Comparison of ENCODE assay signal across 19 cellular contexts in genomic region chr1:64518692-64519481, GRCh38. TPM values are rescaled to one million over a fixed set of nuclear protein-coding genes. Genes with fewer than 3 reads are reported as not detected.
A peak's percentile ranks its signal among the peaks of the same experiment; 100 is the strongest.
DNase-seq lines count a peak whose midpoint lies in the region; ATAC-seq, FAIRE-seq and TF ChIP-seq lines count a peak whose summit lies in the region.
"Had no signal": no experiment of that assay in that cellular context is flagged by ENCODE, and none has a peak within 500 bp of the region (broad histone marks: within the 10 kb centered on the region; RNA-seq: fewer than 3 reads in every experiment).

No MANE protein-coding gene starts in this region.

- H3K4ac ChIP-seq in H9 (ENCODE audit: low read depth, low read length) (no peak overlapping the region), H1 (replicated peaks; ENCODE audit: insufficient read length, low read depth, low read length) (no peak overlapping the region)

- H3K9me3 Mint-ChIP-seq in H9 (no peaks in the 10 kb centered on the region; a peak in 1 of 5 replicates), neural progenitor cell (no peaks in the 10 kb centered on the region)

- no peak for TF ChIP-seq CTCF in H9 (conservative IDR thresholded peaks at IDR 0.05)
- TF ChIP-seq CTCF in H1 (IDR thresholded peaks at IDR 0.05; ENCODE audit: control extremely low read depth in 1 of 3, insufficient read depth in 1 of 3, low read depth in 1 of 3, low read length in 3 of 3): no peak
- no peak for TF ChIP-seq CTCF in neural progenitor cell (IDR thresholded peaks at IDR 0.05)

- H3K23me2 ChIP-seq in H9 (ENCODE audit: insufficient read length, low read depth, low read length, poor library complexity, severe bottlenecking) (no peaks in the 10 kb centered on the region), H1 (ENCODE audit: low read depth, low read length) (no peaks in the 10 kb centered on the region)

- H2BK20ac ChIP-seq in H9 (ENCODE audit: low read depth, low read length, poor library complexity, severe bottlenecking): no peak overlapping the region
- no peak overlapping the region for H2BK20ac ChIP-seq in H1 (ENCODE audit: low read length)

- DNase-seq in H9: no peak
- peak; percentile 81 for DNase-seq in NT2/D1 (ENCODE audit: low read depth, low spot score)
- DNase-seq in H1 (ENCODE audit: low read depth in 1 of 2, low spot score in 2 of 2): no peak
- DNase-seq in neural progenitor cell (ENCODE audit: low spot score): peak; percentile 63
- no peak for DNase-seq in RCC 7860 (ENCODE audit: low spot score)
- DNase-seq in T-helper 1 cell: no peak
- no peak for DNase-seq in AG20443 (ENCODE audit: low spot score)
- DNase-seq: CD4-positive, CD25-positive, alpha-beta regulatory T cell; DMS79; MV-4-11; NCI-H1105 treated with DMSO at 0.1 percent for 48 hours; NCI-H2029 treated with DMSO at 0.1 percent for 48 hours; NCI-H345; NCI-H524; NCI-H774; NK-92 treated with Interleukin-12 subunit alpha and Interleukin-12 subunit beta, amount 100 ng/mL, for 24 hours had no signal

- H4K20me1 ChIP-seq in H9 (ENCODE audit: control insufficient read depth, insufficient read depth, insufficient read length) (no peaks in the 10 kb centered on the region), H1 (replicated peaks in 1 of 2; ENCODE audit: control insufficient read depth in 1 of 2, insufficient read depth in 2 of 2, low read length in 2 of 2) (peaks cover 9 to 18% of the 10 kb centered on the region in 2 experiments), neural progenitor cell (ENCODE audit: low read depth) (peaks cover 64% of the 10 kb centered on the region)

- no peak for ATAC-seq in GM21423 (IDR thresholded peaks at IDR 0.05; ENCODE audit: unreplicated experiment)

- H2BK12ac ChIP-seq in H9 (ENCODE audit: insufficient read length, low read depth, low read length) (no peak overlapping the region), H1 (ENCODE audit: low read depth, low read length) (no peak overlapping the region)

- no peaks in the 10 kb centered on the region for H3K27me3 Mint-ChIP-seq in H9 (ENCODE audit: low read depth)
- no peaks in the 10 kb centered on the region for H3K27me3 Mint-ChIP-seq in neural progenitor cell (ENCODE audit: insufficient read depth, low read depth)

- no peak overlapping the region for H3K4me3 ChIP-seq in NT2/D1 (ENCODE audit: insufficient read length, low read depth)
- no peak overlapping the region for H3K4me3 ChIP-seq in H1 (ENCODE audit: extremely low read depth in 1 of 4, insufficient read depth in 2 of 4, low read depth in 3 of 4, low read length in 4 of 4)
- no peak overlapping the region for H3K4me3 ChIP-seq in neural progenitor cell

- TF ChIP-seq RAD21 in H1 (IDR thresholded peaks at IDR 0.05 in 1 of 2, conservative IDR thresholded peaks at IDR 0.05 in 1 of 2; ENCODE audit: low read depth in 2 of 2, low read length in 2 of 2): no peak

- no peak overlapping the region for H4K91ac ChIP-seq in H9 (ENCODE audit: insufficient read length, low read depth, low read length)
- H4K91ac ChIP-seq in H1 (replicated peaks; ENCODE audit: insufficient read length, low read length): no peak overlapping the region

- H3K9me3 ChIP-seq in H9 (ENCODE audit: control insufficient read depth, low read depth, low read length) (no peaks in the 10 kb centered on the region), NT2/D1 (ENCODE audit: insufficient read depth, low read length) (no peaks in the 10 kb centered on the region), H1 (ENCODE audit: insufficient read depth in 2 of 2, low read depth in 1 of 2, low read length in 1 of 2) (no peaks in the 10 kb centered on the region), neural progenitor cell (ENCODE audit: low read depth) (no peaks in the 10 kb centered on the region)

- H2AFZ ChIP-seq in H9 (ENCODE audit: low read length) (no peak overlapping the region), H1 (ENCODE audit: low read length) (no peak overlapping the region), neural progenitor cell (replicated peaks) (no peak overlapping the region)

- H3K79me2 ChIP-seq in H9 (ENCODE audit: insufficient read depth, low read length) (peaks cover 15% of the 10 kb centered on the region; the same call in 1 of the 2 replicates), H1 (ENCODE audit: control insufficient read depth in 1 of 2, insufficient read depth in 2 of 2, low read length in 2 of 2) (peaks cover 0 to 99% of the 10 kb centered on the region in 2 experiments; a peak in 3 of 4 replicates), neural progenitor cell (ENCODE audit: low read depth) (peaks cover 98% of the 10 kb centered on the region)

- no peak overlapping the region for H3T11ph ChIP-seq in H9 (ENCODE audit: low read length)

- no peak overlapping the region for H4K5ac ChIP-seq in H9 (ENCODE audit: insufficient read length, low read depth, low read length)
- no peak overlapping the region for H4K5ac ChIP-seq in H1 (ENCODE audit: insufficient read length, low read depth, low read length)

- H2AK5ac ChIP-seq in H9 (ENCODE audit: insufficient read length, low read length): no peak overlapping the region
- H2AK5ac ChIP-seq in H1 (ENCODE audit: low read depth, low read length): no peak overlapping the region

- H3K4me1 Mint-ChIP-seq in H9 (peaks cover 88 to 97% of the 10 kb centered on the region in 2 experiments), neural progenitor cell (peaks cover 75% of the 10 kb centered on the region)
- H3K4me1 Mint-ChIP-seq: CD4-positive, CD25-positive, alpha-beta regulatory T cell had no signal

- H3K4me3 Mint-ChIP-seq in H9: no peak overlapping the region
- H3K4me3 Mint-ChIP-seq in neural progenitor cell: no peak overlapping the region
- H3K4me3 Mint-ChIP-seq: CD4-positive, CD25-positive, alpha-beta regulatory T cell had no signal

- H2BK15ac ChIP-seq in H9 (ENCODE audit: low read depth, low read length): no peak overlapping the region
- no peak overlapping the region for H2BK15ac ChIP-seq in H1 (ENCODE audit: low read length)

- H2BK5ac ChIP-seq in H9 (ENCODE audit: insufficient read length, low read length): no peak overlapping the region
- H2BK5ac ChIP-seq in H1 (ENCODE audit: low read depth, low read length): no peak overlapping the region

- H3F3A ChIP-seq in neural progenitor cell (ENCODE audit: low read depth): peaks cover 50% of the 10 kb centered on the region

- CTCF ChIA-PET in H1 (lab: Charles Lee; ENCODE audit: partially characterized antibody): interaction anchor here (0.9 to 1.3 kb wide), 2 partner anchors 43 to 67 kb away, joined by 3 to 4 read pairs; no protein-coding TSS in a partner anchor

- H3K36me3 ChIP-seq in NT2/D1 (ENCODE audit: insufficient read depth, insufficient read length, low read length): no peaks in the 10 kb centered on the region
- H3K36me3 ChIP-seq in H1 (ENCODE audit: control insufficient read depth in 2 of 4, insufficient read depth in 4 of 4, low read length in 3 of 4): no peaks in the 10 kb centered on the region
- no peaks in the 10 kb centered on the region for H3K36me3 ChIP-seq in neural progenitor cell

- POLR2A ChIA-PET in H1 (lab: Charles Lee; ENCODE audit: partially characterized antibody): interaction anchor here (1.1 kb wide), 1 partner anchor 14 kb away, joined by 5 read pairs; no protein-coding TSS in a partner anchor

- H3K4me2 ChIP-seq in H9 (ENCODE audit: insufficient read depth, insufficient read length, low read length) (peak overlapping the region; percentile 31), H1 (ENCODE audit: insufficient read depth in 1 of 2, low read depth in 2 of 2, low read length in 2 of 2) (peak overlapping the region; percentile 15 to 32; a peak in 2 of 4 replicates), neural progenitor cell (peak overlapping the region; percentile 19)

- FAIRE-seq in H1 (lab: Jason Lieb, UNC) (peak; percentile 88), RCC 7860 (lab: Jason Lieb, UNC) (no peak)

- TF ChIP-seq POLR2A in H1 (IDR thresholded peaks at IDR 0.05; ENCODE audit: control extremely low read depth in 1 of 2, low read depth in 2 of 2, low read length in 2 of 2): no peak

- H3K9ac ChIP-seq in H9 (ENCODE audit: extremely low read depth, insufficient read length, low read length) (no peak overlapping the region), NT2/D1 (ENCODE audit: insufficient read length, low read depth) (no peak overlapping the region), H1 (replicated peaks in 1 of 4; ENCODE audit: extremely low read depth in 1 of 4, low read depth in 3 of 4, low read length in 3 of 4) (no peak overlapping the region), neural progenitor cell (no peak overlapping the region)

- peaks cover 11% of the 10 kb centered on the region for H3K79me1 ChIP-seq in H9 (ENCODE audit: insufficient read depth, low read depth, low read length, poor library complexity, severe bottlenecking)
- peaks cover 8% of the 10 kb centered on the region; the same call in 1 of the 2 replicates for H3K79me1 ChIP-seq in H1 (ENCODE audit: low read depth, low read length)

- H3K23ac ChIP-seq in H9 (ENCODE audit: insufficient read length, low read depth, low read length): no peak overlapping the region
- no peak overlapping the region for H3K23ac ChIP-seq in H1 (ENCODE audit: insufficient read length)

- H3K14ac ChIP-seq in H9 (ENCODE audit: insufficient read depth, low read length): no peak overlapping the region
- no peak overlapping the region for H3K14ac ChIP-seq in H1 (ENCODE audit: insufficient read length)

- H3K27ac Mint-ChIP-seq in H9 (peak overlapping the region in 1 of 3 experiments; percentile 75; a peak in 2 of 7 replicates), neural progenitor cell (peak overlapping the region; percentile 21)
- H3K27ac Mint-ChIP-seq: CD4-positive, CD25-positive, alpha-beta regulatory T cell had no signal

- H4K8ac ChIP-seq in H9 (replicated peaks; ENCODE audit: insufficient read length, low read depth, low read length) (no peak overlapping the region), H1 (ENCODE audit: extremely low read depth, insufficient read depth, low read length) (no peak overlapping the region)

- H3K56ac ChIP-seq in H9 (ENCODE audit: insufficient read length, low read depth, low read length): no peak overlapping the region
- no peak overlapping the region for H3K56ac ChIP-seq in H1 (replicated peaks; ENCODE audit: insufficient read length, low read depth, low read length)

- TF ChIP-seq EP300 in H1 (IDR thresholded peaks at IDR 0.05; ENCODE audit: borderline replicate concordance in 1 of 2, low read depth in 2 of 2, low read length in 2 of 2): no peak

- H3K27ac ChIP-seq in H9 (ENCODE audit: insufficient read length, low read depth, low read length) (no peak overlapping the region), H1 (ENCODE audit: low read depth, low read length) (no peak overlapping the region), neural progenitor cell (peak overlapping the region; percentile 62)
- H3K27ac ChIP-seq: HL-60 had no signal

- H3K27me3 ChIP-seq in H9 (ENCODE audit: insufficient read depth, low read length): no peaks in the 10 kb centered on the region
- H3K27me3 ChIP-seq in NT2/D1 (ENCODE audit: insufficient read depth, insufficient read length): no peaks in the 10 kb centered on the region
- peaks cover 0 to 1% (median 0%) of the 10 kb centered on the region in 4 experiments; a peak in 1 of 7 replicates for H3K27me3 ChIP-seq in H1 (replicated peaks in 1 of 4; ENCODE audit: control insufficient read depth in 3 of 4, extremely low read depth in 1 of 4, insufficient read depth in 3 of 4, low read length in 3 of 4)
- H3K27me3 ChIP-seq in neural progenitor cell: no peaks in the 10 kb centered on the region

- no CpG with 5 or more reads among the region's 1 CpG for WGBS in H9 (ENCODE audit: extremely low coverage, insufficient read length, low lambda C conversion rate)
- 74% methylated on average over 1 of the region's 1 CpG; no CpG with 5 or more reads in 1 of the 2 experiments for WGBS in H1 (ENCODE audit: extremely low coverage in 1 of 2, insufficient coverage in 1 of 2, insufficient read length in 1 of 2, insufficient replicate concordance in 2 of 2, low coverage in 1 of 2, low lambda C conversion rate in 2 of 2, missing lambda C conversion rate in 1 of 2), 2 experiments

- H3K36me3 Mint-ChIP-seq in H9 (ENCODE audit: insufficient read depth in 1 of 3, low read depth in 3 of 3) (peaks cover 0 to 2% (median 2%) of the 10 kb centered on the region in 3 experiments; a peak in 4 of 7 replicates), neural progenitor cell (peaks cover 7% of the 10 kb centered on the region)
- H3K36me3 Mint-ChIP-seq: CD4-positive, CD25-positive, alpha-beta regulatory T cell had no signal

- H2BK120ac ChIP-seq in H9 (ENCODE audit: low read depth, low read length, poor library complexity, severe bottlenecking) (no peak overlapping the region), H1 (replicated peaks; ENCODE audit: low read depth, low read length) (no peak overlapping the region)

- H3K18ac ChIP-seq in H9 (ENCODE audit: insufficient read length, low read depth, low read length) (no peak overlapping the region), H1 (ENCODE audit: extremely low read depth, low read length) (no peak overlapping the region)

- H3K4me1 ChIP-seq in H9 (ENCODE audit: insufficient read depth, low read length) (peaks cover 29% of the 10 kb centered on the region), NT2/D1 (ENCODE audit: insufficient read depth, insufficient read length) (peaks cover 9% of the 10 kb centered on the region), H1 (replicated peaks in 1 of 4; ENCODE audit: control insufficient read depth in 3 of 4, insufficient read depth in 4 of 4, low read length in 3 of 4) (peaks cover 4 to 38% (median 19%) of the 10 kb centered on the region in 4 experiments), neural progenitor cell (peaks cover 81% of the 10 kb centered on the region)

RNA-seq across cellular contexts. Expression of gene CACHD1, which starts 49.0 kb away (rescaled TPM):
- total RNA-seq in H9 (2021): 89.5 and 94.2 TPM in 2 replicates
- 42.5 and 44.7 TPM in 2 replicates for total RNA-seq in H1 (2021; fragmentation: NEBNext Ultra II Directional; extraction: Animal tissue kit (Norgen Biotek cat#: 25700))
- polyA plus RNA-seq in H1 (2011; rRNA removed): 22.2 and 26.4 TPM in 2 replicates
- polyA plus RNA-seq in H1 (2011; cell fraction: cytosol; rRNA removed): 24.2 TPM
- polyA plus RNA-seq in H1 (2011; cell fraction: nucleus; rRNA removed): 42.0 TPM
- 28.5 to 35.1 TPM (median 34.0 TPM) in 4 replicates for polyA plus RNA-seq in H1 (2012, experiment 1 of 2)
- 2.8 TPM for polyA plus RNA-seq in H1 (2012, experiment 2 of 2)
- polyA plus RNA-seq in H1 (2013, experiment 1 of 2): 33.0 TPM
- 31.4 TPM for polyA plus RNA-seq in H1 (2013, experiment 2 of 2)
- 71.1 and 85.3 TPM in 2 replicates for polyA minus RNA-seq in H1 (2011; rRNA and poly(A)+ RNA removed)
- 39.4 TPM for polyA minus RNA-seq in H1 (2011; cell fraction: cytosol; rRNA and poly(A)+ RNA removed)
- 70.3 TPM for polyA minus RNA-seq in H1 (2011; cell fraction: nucleus; rRNA and poly(A)+ RNA removed)
- total RNA-seq in neural progenitor cell (ENCODE audit: low replicate concordance): 49.9 and 61.0 TPM in 2 replicates
- total RNA-seq: HT-29 had no signal

Comparison
In these comparisons a context has a peak if more than half of its experiments do, and no peak if none do; other contexts are left out.
1. DNase-seq: peak in NT2/D1 (single experiment) and neural progenitor cell (single experiment); none in H9 (single experiment), H1 (0 of 2), RCC 7860 (single experiment), T-helper 1 cell (0 of 5) and AG20443 (single experiment).
2. Peak in every context shown above with its lines, with median percentiles within 50 percentile points of each other: H3K4me2 ChIP-seq.